31 cellular contexts compared by ENCODE assay signal in genomic region chr22:36561291-36561811, GRCh38.
"Had no signal": no experiment of that assay in that cellular context is flagged by ENCODE, and none has a peak within 500 bp of the region (broad histone marks: within the 10 kb centered on the region; RNA-seq: fewer than 3 reads in every experiment).

No MANE protein-coding gene starts in this region.

- ATAC-seq: activated CD8-positive, alpha-beta T cell treated with anti-CD3 and anti-CD28 coated beads for 36 hours; activated T-cell treated with anti-CD3 and anti-CD28 coated beads, Interleukin-2, amount 50 U/mL, for 72 hours; activated T-helper 17 cell treated with anti-CD3 and anti-CD28 coated beads, Interleukin-2, amount 50 U/mL, for 72 hours had no signal

- H3K9me3 Mint-ChIP-seq: activated CD4-positive, alpha-beta T cell treated with anti-CD3 and anti-CD28 coated beads, Interleukin-2, amount 10 ng/mL, durations not matched to agents 24 days and 14 days; activated CD8-positive, alpha-beta T cell treated with anti-CD3 and anti-CD28 coated beads for 36 hours; activated naive CD8-positive, alpha-beta T cell treated with anti-CD3 and anti-CD28 coated beads for 36 hours; activated T-cell treated with anti-CD3 and anti-CD28 coated beads, Interleukin-2, amount 50 U/mL, for 72 hours; activated T-helper 17 cell treated with anti-CD3 and anti-CD28 coated beads, Interleukin-2, amount 50 U/mL, for 72 hours; central memory CD8-positive, alpha-beta T cell had no signal

- H3K4me1 Mint-ChIP-seq: activated CD4-positive, alpha-beta T cell treated with anti-CD3 and anti-CD28 coated beads, Interleukin-2, amount 10 ng/mL, durations not matched to agents 24 days and 14 days; activated naive CD8-positive, alpha-beta T cell treated with anti-CD3 and anti-CD28 coated beads for 36 hours; activated T-helper 17 cell treated with anti-CD3 and anti-CD28 coated beads, Interleukin-2, amount 50 U/mL, for 72 hours; central memory CD8-positive, alpha-beta T cell had no signal

- H3K27me3 ChIP-seq: brain microvascular endothelial cell, cardiac muscle cell, SJCRH30 had no signal

- H3K36me3 Mint-ChIP-seq: activated naive CD8-positive, alpha-beta T cell treated with anti-CD3 and anti-CD28 coated beads for 36 hours had no signal

- DNase-seq: activated CD4-positive, alpha-beta T cell treated with anti-CD3 and anti-CD28 coated beads, Interleukin-2, amount 10 ng/mL, durations not matched to agents 24 days and 14 days; activated CD4-positive, alpha-beta T cell treated with anti-CD3 and anti-CD28 coated beads, Interleukin-2, amount 50 U/mL, for 4 hours; activated CD8-positive, alpha-beta T cell treated with anti-CD3 and anti-CD28 coated beads for 36 hours; activated effector memory CD4-positive, alpha-beta T cell treated with anti-CD3 and anti-CD28 coated beads, Interleukin-2, amount 50 U/mL, for 16 hours; activated naive CD4-positive, alpha-beta T cell; activated naive CD4-positive, alpha-beta T cell treated with anti-CD3 and anti-CD28 coated beads, Interleukin-2, amount 50 U/mL, for 16 hours; activated naive CD8-positive, alpha-beta T cell treated with anti-CD3 and anti-CD28 coated beads for 36 hours; activated T-cell treated with anti-CD3 and anti-CD28 coated beads, Interleukin-2, amount 50 U/mL, for 1 hour; activated T-cell treated with anti-CD3 and anti-CD28 coated beads, Interleukin-2, amount 50 U/mL, for 72 hours; amniotic stem cell; aorta; brain microvascular endothelial cell; NCI-H1092 treated with DMSO at 0.1 percent for 48 hours; NCI-H1417; NCI-H146; NCI-H187; NCI-H2029 treated with DMSO at 0.1 percent for 48 hours; NCI-H2107; NCI-H2171; NCI-H510A; NCI-H526; NCI-H748 treated with DMSO at 0.1 percent for 48 hours; NK-92 treated with Interleukin-12 subunit alpha and Interleukin-12 subunit beta, amount 100 ng/mL, for 24 hours; SHP77; T1000; WERI-Rb-1 had no signal

- H3K27ac ChIP-seq: brain microvascular endothelial cell, cardiac muscle cell, SJCRH30, SK-N-MC, WERI-Rb-1 had no signal

- H3K36me3 ChIP-seq: brain microvascular endothelial cell, cardiac muscle cell, SJCRH30, WERI-Rb-1 had no signal

- H3K4me3 ChIP-seq: cardiac muscle cell, SJCRH30, SK-N-MC had no signal

- H3K9me3 ChIP-seq: SJCRH30 had no signal

- H3K4me3 Mint-ChIP-seq: activated CD4-positive, alpha-beta T cell treated with anti-CD3 and anti-CD28 coated beads, Interleukin-2, amount 10 ng/mL, durations not matched to agents 24 days and 14 days; activated CD8-positive, alpha-beta T cell treated with anti-CD3 and anti-CD28 coated beads for 36 hours; activated naive CD8-positive, alpha-beta T cell treated with anti-CD3 and anti-CD28 coated beads for 36 hours; activated T-cell treated with anti-CD3 and anti-CD28 coated beads, Interleukin-2, amount 50 U/mL, for 72 hours; activated T-helper 17 cell treated with anti-CD3 and anti-CD28 coated beads, Interleukin-2, amount 50 U/mL, for 72 hours; central memory CD8-positive, alpha-beta T cell had no signal

- H3K27ac Mint-ChIP-seq: activated CD8-positive, alpha-beta T cell treated with anti-CD3 and anti-CD28 coated beads for 36 hours; activated naive CD8-positive, alpha-beta T cell treated with anti-CD3 and anti-CD28 coated beads for 36 hours; activated T-cell treated with anti-CD3 and anti-CD28 coated beads, Interleukin-2, amount 50 U/mL, for 72 hours; activated T-helper 17 cell treated with anti-CD3 and anti-CD28 coated beads, Interleukin-2, amount 50 U/mL, for 72 hours had no signal
